29 cellular contexts compared by ENCODE assay signal in genomic region chr4:63632858-63633257, GRCh38.
DNase-seq lines count a peak whose midpoint lies in the region; TF ChIP-seq lines count a peak whose summit lies in the region.
"Had no signal": no experiment of that assay in that cellular context is flagged by ENCODE, and none has a peak within 500 bp of the region (broad histone marks: within the 10 kb centered on the region; RNA-seq: fewer than 3 reads in every experiment).

No MANE protein-coding gene starts in this region.

- H3K9me3 ChIP-seq in neural cell (ENCODE audit: low read length) (no peaks in the 10 kb centered on the region), uterus (no peaks in the 10 kb centered on the region)
- H3K9me3 ChIP-seq: A549; BE2C; BLaER1; BLaER1 treated with 17β-estradiol and CSF1 and Interleukin-3, amounts not matched to agents 10 nM and 100 nM; Caco-2 had no signal

- H3K4me2 ChIP-seq in neural cell (ENCODE audit: low read length), result no peak overlapping the region
- H3K4me2 ChIP-seq: A549; BLaER1; BLaER1 treated with 17β-estradiol and CSF1 and Interleukin-3, amounts not matched to agents 10 nM and 100 nM had no signal

- intact Hi-C loops in uterus (cut with DNase I; ENCODE audit: low total_unique reads), result no loop called here

- no peak overlapping the region for H3K27ac ChIP-seq in neural cell (ENCODE audit: low read length)
- no peak overlapping the region for H3K27ac ChIP-seq in uterus
- H3K27ac ChIP-seq in substantia nigra (ENCODE audit: low read depth, low read length, poor library complexity, severe bottlenecking), result no peak overlapping the region
- H3K27ac ChIP-seq: 22Rv1; A549; BLaER1; BLaER1 treated with 17β-estradiol and CSF1 and Interleukin-3, amounts not matched to agents 10 nM and 100 nM; C4-2B had no signal

- TF ChIP-seq POLR2A in uterus (IDR thresholded peaks at IDR 0.05), result no peak

- no peak overlapping the region for H3K9ac ChIP-seq in neural cell (ENCODE audit: low read length)
- H3K9ac ChIP-seq: BLaER1; BLaER1 treated with 17β-estradiol and CSF1 and Interleukin-3, amounts not matched to agents 10 nM and 100 nM had no signal

- TF ChIP-seq EP300 in neural cell (conservative IDR thresholded peaks at IDR 0.05; ENCODE audit: poor library complexity, severe bottlenecking), result peak; percentile 94

- DNase-seq in putamen (ENCODE audit: low spot score) (peak; percentile 2), uterus (no peak), substantia nigra (lab: John Stamatoyannopoulos, UW) (no peak)
- DNase-seq: 8988T; ACHN; AML-193; BE2C; C1 segment of cervical spinal cord; Caco-2; Calu3; CD4-positive, alpha-beta memory T cell; CD4-positive, alpha-beta T cell; CD4-positive, CD25-positive, alpha-beta regulatory T cell; CD8-positive, alpha-beta memory T cell; CD8-positive, alpha-beta T cell; COR-L47; DMS 273 treated with DMSO at 0.1 percent for 48 hours; DMS153; DMS53; DMS79; DMS79 treated with DMSO at 0.1 percent for 48 hours; DND-41; EL had no signal

- no peaks in the 10 kb centered on the region for H3K79me2 ChIP-seq in neural cell (replicated peaks; ENCODE audit: insufficient read depth, low read length)

- H3K9me2 ChIP-seq in neural cell (ENCODE audit: insufficient read depth, low read length), result no peaks in the 10 kb centered on the region

- H3K4me1 ChIP-seq in uterus, result no peaks in the 10 kb centered on the region
- H3K4me1 ChIP-seq: A549; BE2C; BLaER1; BLaER1 treated with 17β-estradiol and CSF1 and Interleukin-3, amounts not matched to agents 10 nM and 100 nM; Caco-2 had no signal

- TF ChIP-seq CTCF in neural cell (IDR thresholded peaks at IDR 0.05; ENCODE audit: poor library complexity, severe bottlenecking), result no peak
- no peak for TF ChIP-seq CTCF in uterus (IDR thresholded peaks at IDR 0.05)

- no peaks in the 10 kb centered on the region for H3K36me3 ChIP-seq in neural cell (ENCODE audit: insufficient read depth, low read length)
- H3K36me3 ChIP-seq in uterus, result no peaks in the 10 kb centered on the region
- H3K36me3 ChIP-seq: BE2C; BLaER1; BLaER1 treated with 17β-estradiol and CSF1 and Interleukin-3, amounts not matched to agents 10 nM and 100 nM had no signal

- no peak overlapping the region for H2AFZ ChIP-seq in neural cell (ENCODE audit: low read depth, low read length)

- H3F3A ChIP-seq in neural cell (ENCODE audit: insufficient read depth, low read length, poor library complexity, severe bottlenecking), result no peaks in the 10 kb centered on the region

- H3K4me3 ChIP-seq in neural cell (ENCODE audit: low read length) (no peak overlapping the region), uterus (no peak overlapping the region)
- H3K4me3 ChIP-seq: A549; BLaER1; BLaER1 treated with 17β-estradiol and CSF1 and Interleukin-3, amounts not matched to agents 10 nM and 100 nM had no signal

- no peaks in the 10 kb centered on the region for H4K20me1 ChIP-seq in neural cell (ENCODE audit: insufficient read depth)
- H4K20me1 ChIP-seq: BLaER1; BLaER1 treated with 17β-estradiol and CSF1 and Interleukin-3, amounts not matched to agents 10 nM and 100 nM had no signal

- no peaks in the 10 kb centered on the region for H3K27me3 ChIP-seq in neural cell (ENCODE audit: insufficient read depth, low read depth, low read length)
- no peaks in the 10 kb centered on the region for H3K27me3 ChIP-seq in uterus
- H3K27me3 ChIP-seq: BE2C; BLaER1; BLaER1 treated with 17β-estradiol and CSF1 and Interleukin-3, amounts not matched to agents 10 nM and 100 nM had no signal

- TF ChIP-seq RAD21 in neural cell (conservative IDR thresholded peaks at IDR 0.05), result no peak

TF ChIP-seq in neural cell, 6 proteins besides CTCF, POLR2A, EP300 and RAD21:
- TF ChIP-seq TAF1 (IDR thresholded peaks at IDR 0.05; ENCODE audit: low read depth) (no peak), POLR2AphosphoS5 (IDR thresholded peaks at IDR 0.05) (peak; percentile 71)
